Comparison of ENCODE assay signal across 13 cellular contexts in genomic region chr20:34942301-34942700, GRCh38. TPM values are rescaled to one million over a fixed set of nuclear protein-coding genes. Genes with fewer than 3 reads are reported as not detected.
DNase-seq lines count a peak whose midpoint lies in the region; ATAC-seq and TF ChIP-seq lines count a peak whose summit lies in the region.
"Had no signal": no experiment of that assay in that cellular context is flagged by ENCODE, and none has a peak within 500 bp of the region (broad histone marks: within the 10 kb centered on the region; RNA-seq: fewer than 3 reads in every experiment).

No MANE protein-coding gene starts in this region.

- H3K36me3 ChIP-seq in PC-9 (ENCODE audit: low read depth) (peaks cover 40% of the 10 kb centered on the region), psoas muscle (ENCODE audit: insufficient read depth in 1 of 2, low read depth in 1 of 2) (peaks cover 0 to 28% of the 10 kb centered on the region in 2 donors)

- 67 to 77% (median 72%) methylated on average over 9 of the region's 9 CpGs for WGBS in psoas muscle, 3 donors

- no peaks in the 10 kb centered on the region for H3K9me2 ChIP-seq in PC-9 (ENCODE audit: insufficient read depth)

- peaks cover 64% of the 10 kb centered on the region for H3K36me3 Mint-ChIP-seq in stimulated activated effector memory CD8-positive, alpha-beta T cell treated with anti-CD3 and anti-CD28 coated beads, Interleukin-12 subunit alpha, Interleukin-12 subunit beta, amount 100 ng/mL, for 72 hours
- peaks cover 33 to 52% of the 10 kb centered on the region in 2 donors for H3K36me3 Mint-ChIP-seq in stimulated activated naive B cell treated with anti-CD40 and anti-IgM and Interleukin-4, amounts not matched to agents 10 μg/mL and 1 μg/mL and 100 μg/mL, for 72 hours

- no TSS peak for BruUV-seq in PC-9 (replicated peaks; lab: Mats Ljungman, UMichigan)

- H3F3A ChIP-seq in PC-9 (ENCODE audit: insufficient read depth, low read depth): peaks cover 49% of the 10 kb centered on the region

- intact Hi-C loops in PC-9 (cut with micrococcal nuclease; ENCODE audit: unreplicated experiment): loop anchor here (5.0 kb wide), 1 partner anchor 65 kb away; the partner anchor contains the start of gene ACSS2
- intact Hi-C loops in psoas muscle (cut with DNase I): no loop called here

- H3K4me3 ChIP-seq in PC-9 (no peak overlapping the region), psoas muscle (no peak overlapping the region)

- no peak overlapping the region for H2AFZ ChIP-seq in PC-9

- ATAC-seq in psoas muscle: no peak
- no peak for ATAC-seq in stimulated activated effector memory CD8-positive, alpha-beta T cell treated with anti-CD3 and anti-CD28 coated beads, Interleukin-12 subunit alpha, Interleukin-12 subunit beta, amount 100 ng/mL, for 72 hours
- ATAC-seq in stimulated activated naive B cell treated with anti-CD40 and anti-IgM and Interleukin-4, amounts not matched to agents 10 μg/mL and 1 μg/mL and 100 μg/mL, for 72 hours (replicated peaks): no peak

- TF ChIP-seq CTCF in PC-9 (conservative IDR thresholded peaks at IDR 0.05) (no peak), RWPE1 (conservative IDR thresholded peaks at IDR 0.05; ENCODE audit: low read depth) (no peak), psoas muscle (IDR thresholded peaks at IDR 0.05) (no peak)

- peak overlapping the region; percentile 37 for H3K27ac Mint-ChIP-seq in stimulated activated effector memory CD8-positive, alpha-beta T cell treated with anti-CD3 and anti-CD28 coated beads, Interleukin-12 subunit alpha, Interleukin-12 subunit beta, amount 100 ng/mL, for 72 hours
- H3K27ac Mint-ChIP-seq in stimulated activated naive B cell treated with anti-CD40 and anti-IgM and Interleukin-4, amounts not matched to agents 10 μg/mL and 1 μg/mL and 100 μg/mL, for 72 hours: no peak overlapping the region
- H3K27ac Mint-ChIP-seq: CD8-positive, alpha-beta memory T cell; H9 had no signal

- H3K79me2 ChIP-seq in PC-9 (ENCODE audit: low read depth): no peaks in the 10 kb centered on the region; the same call in 1 of the 2 replicates

- H3K4me1 ChIP-seq in PC-9 (replicated peaks; ENCODE audit: insufficient read depth): peaks cover 48% of the 10 kb centered on the region
- H3K4me1 ChIP-seq in psoas muscle: peaks cover 61% of the 10 kb centered on the region
- H3K4me1 ChIP-seq: BE2C had no signal

- no peaks in the 10 kb centered on the region for H3K27me3 Mint-ChIP-seq in stimulated activated naive B cell treated with anti-CD40 and anti-IgM and Interleukin-4, amounts not matched to agents 10 μg/mL and 1 μg/mL and 100 μg/mL, for 72 hours
- H3K27me3 Mint-ChIP-seq: CD4-positive, CD25-positive, alpha-beta regulatory T cell; CD8-positive, alpha-beta memory T cell had no signal

- no peaks in the 10 kb centered on the region for H3K9me3 Mint-ChIP-seq in stimulated activated effector memory CD8-positive, alpha-beta T cell treated with anti-CD3 and anti-CD28 coated beads, Interleukin-12 subunit alpha, Interleukin-12 subunit beta, amount 100 ng/mL, for 72 hours
- no peaks in the 10 kb centered on the region for H3K9me3 Mint-ChIP-seq in stimulated activated naive B cell treated with anti-CD40 and anti-IgM and Interleukin-4, amounts not matched to agents 10 μg/mL and 1 μg/mL and 100 μg/mL, for 72 hours
- H3K9me3 Mint-ChIP-seq: CD4-positive, CD25-positive, alpha-beta regulatory T cell; CD8-positive, alpha-beta memory T cell; H9 had no signal

- H3K9me3 ChIP-seq in PC-9 (ENCODE audit: insufficient read depth, low read depth) (no peaks in the 10 kb centered on the region), psoas muscle (no peaks in the 10 kb centered on the region)
- H3K9me3 ChIP-seq: BE2C had no signal

- H3K4me3 Mint-ChIP-seq in stimulated activated effector memory CD8-positive, alpha-beta T cell treated with anti-CD3 and anti-CD28 coated beads, Interleukin-12 subunit alpha, Interleukin-12 subunit beta, amount 100 ng/mL, for 72 hours: no peak overlapping the region
- H3K4me3 Mint-ChIP-seq in stimulated activated naive B cell treated with anti-CD40 and anti-IgM and Interleukin-4, amounts not matched to agents 10 μg/mL and 1 μg/mL and 100 μg/mL, for 72 hours: no peak overlapping the region
- H3K4me3 Mint-ChIP-seq: CD4-positive, CD25-positive, alpha-beta regulatory T cell; CD8-positive, alpha-beta memory T cell; H9 had no signal

- POLR2A ChIA-PET in PC-9 (lab: Charles Lee; ENCODE audit: unreplicated experiment) (no interaction called here), RWPE1 (lab: Yijun Ruan, JAX; ENCODE audit: low non-redundant PET) (no interaction called here)

- H3K4me1 Mint-ChIP-seq in stimulated activated effector memory CD8-positive, alpha-beta T cell treated with anti-CD3 and anti-CD28 coated beads, Interleukin-12 subunit alpha, Interleukin-12 subunit beta, amount 100 ng/mL, for 72 hours: no peaks in the 10 kb centered on the region
- H3K4me1 Mint-ChIP-seq in stimulated activated naive B cell treated with anti-CD40 and anti-IgM and Interleukin-4, amounts not matched to agents 10 μg/mL and 1 μg/mL and 100 μg/mL, for 72 hours: peaks cover 3 to 8% of the 10 kb centered on the region in 2 donors

- CTCF ChIA-PET in PC-9 (lab: Charles Lee) (no interaction called here), RWPE1 (lab: Yijun Ruan, JAX) (interaction anchor here (0.6 to 2.3 kb wide), 3 partner anchors 9 to 68 kb away, joined by 4 to 18 read pairs (median 7); no protein-coding TSS in a partner anchor)

- H3K27me3 ChIP-seq in PC-9 (ENCODE audit: insufficient read depth, low read depth): no peaks in the 10 kb centered on the region
- H3K27me3 ChIP-seq in psoas muscle (ENCODE audit: insufficient read depth in 3 of 3, low read length in 2 of 3): no peaks in the 10 kb centered on the region
- H3K27me3 ChIP-seq: BE2C had no signal

- H3K27ac ChIP-seq in PC-9: peak overlapping the region; percentile 97; the same call in 1 of the 2 replicates
- peak overlapping the region; percentile 6; the same call in 1 of the 2 replicates for H3K27ac ChIP-seq in RWPE1
- peak overlapping the region; percentile 76 for H3K27ac ChIP-seq in psoas muscle

- H4K20me1 ChIP-seq in PC-9 (ENCODE audit: insufficient read depth): no peaks in the 10 kb centered on the region

- no peak for DNase-seq in PC-9
- no peak for DNase-seq in RWPE1 (ENCODE audit: low spot score)
- DNase-seq in psoas muscle: no peak
- DNase-seq in stimulated activated effector memory CD8-positive, alpha-beta T cell treated with anti-CD3 and anti-CD28 coated beads, Interleukin-12 subunit alpha, Interleukin-12 subunit beta, amount 100 ng/mL, for 72 hours (ENCODE audit: low spot score in 2 of 2): no peak
- DNase-seq in islet precursor cell: no peak
- DNase-seq in stimulated activated naive B cell treated with anti-CD40 and anti-IgM and Interleukin-4, amounts not matched to agents 10 μg/mL and 1 μg/mL and 100 μg/mL, for 72 hours: no peak
- DNase-seq: ACHN; BE2C; C1 segment of cervical spinal cord; CD4-positive, CD25-positive, alpha-beta regulatory T cell; CD8-positive, alpha-beta memory T cell; COR-L47; H9 had no signal

- H3K4me2 ChIP-seq in PC-9: no peak overlapping the region

RNA-seq across cellular contexts. Expression of gene GSS, which starts 13.3 kb away (rescaled TPM):
- total RNA-seq in PC-9 (2021) (131 and 138 TPM in 2 replicates), psoas muscle (10 to 100 TPM; 21.5 to 36.6 (median 26.6) TPM)
- 10 to 100 TPM; 14.5 to 26.9 (median 24.5) TPM for polyA plus RNA-seq in psoas muscle

RNA-seq across cellular contexts. Expression of gene MYH7B, which starts 13.4 kb away (rescaled TPM):
- 1.0 and 2.3 TPM in 2 replicates for total RNA-seq in PC-9 (2021)
- total RNA-seq in psoas muscle: 100 to 1,000 TPM in 1 of 4 donors, 10 to 100 TPM in 3; 10.6 to 101 (median 22.1) TPM
- polyA plus RNA-seq in psoas muscle: 10 to 100 TPM in 1 of 3 donors, 1 to 10 TPM in 2; 5.7 to 15.0 (median 6.4) TPM

Comparison
In these comparisons a context has a peak if more than half of its experiments do, and no peak if none do; other contexts are left out.
1. H3K27ac ChIP-seq: peak in every context shown above with its lines; median percentile 97 in PC-9; 76 in psoas muscle; 6 in RWPE1.